Comparison of ENCODE assay signal across 7 cellular contexts in the genomic region with DNA sequence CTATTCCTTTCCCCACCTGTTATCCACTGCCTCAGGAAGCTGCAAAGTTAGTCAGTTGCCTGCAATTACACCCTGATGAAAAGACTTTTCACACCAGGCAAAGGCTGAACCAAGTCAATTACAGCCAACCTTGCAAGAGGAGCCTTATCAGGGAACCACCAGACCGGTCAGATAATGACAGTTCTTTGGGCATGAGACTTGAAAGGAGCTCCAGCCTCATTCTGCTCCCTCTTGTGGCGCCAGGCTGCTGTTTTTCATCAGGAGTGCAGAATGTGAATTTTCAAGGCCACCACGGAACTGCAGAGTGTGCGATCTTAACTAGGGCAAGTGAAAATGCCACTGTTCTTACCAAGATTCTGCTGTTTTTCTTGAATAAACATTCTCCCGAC. TPM values are rescaled to one million over a fixed set of nuclear protein-coding genes. Genes with fewer than 3 reads are reported as not detected.
DNase-seq lines count a peak whose midpoint lies in the region; ATAC-seq, FAIRE-seq and TF ChIP-seq lines count a peak whose summit lies in the region.

No MANE protein-coding gene starts in this region.

- no peak overlapping the region for H2AK5ac ChIP-seq in H1 (ENCODE audit: low read depth, low read length)

- H3K4me2 ChIP-seq in DOHH2 (ENCODE audit: low read length) = no peak overlapping the region
- no peak overlapping the region for H3K4me2 ChIP-seq in H1 (ENCODE audit: insufficient read depth in 1 of 2, low read depth in 2 of 2, low read length in 2 of 2)

- no peak overlapping the region for H3K4me3 ChIP-seq in DOHH2 (ENCODE audit: low read length)
- no peak overlapping the region for H3K4me3 ChIP-seq in H1 (ENCODE audit: extremely low read depth in 1 of 4, insufficient read depth in 2 of 4, low read depth in 3 of 4, low read length in 4 of 4)

- CTCF ChIA-PET in H1 (lab: Charles Lee; ENCODE audit: partially characterized antibody) = interaction anchor here (0.7 to 8.6 kb wide), 27 partner anchors 12 to 200 kb away, joined by 3 to 114 read pairs (median 5); partner anchors contain the start of genes BTBD17 and GPR142

- TF ChIP-seq EP300 in H1 (IDR thresholded peaks at IDR 0.05; ENCODE audit: borderline replicate concordance in 1 of 2, low read depth in 2 of 2, low read length in 2 of 2) = no peak

- DNase-seq in HuH-7.5 (ENCODE audit: low spot score) = peak; percentile 35
- peak; percentile 31 for DNase-seq in SKM-1 (lab: John Stamatoyannopoulos, UW; ENCODE audit: unreplicated experiment)
- DNase-seq in H1 (ENCODE audit: low read depth in 1 of 2, low spot score in 2 of 2) = peak; percentile 23 to 58
- peak; percentile 69 for DNase-seq in middle frontal gyrus (ENCODE audit: extremely low spot score, low spot score)

- H2BK15ac ChIP-seq in H1 (ENCODE audit: low read length) = no peak overlapping the region

- H3K4me1 ChIP-seq in DOHH2 (ENCODE audit: control insufficient read depth, low read length) (no peaks in the 10 kb centered on the region), H1 (replicated peaks in 1 of 4; ENCODE audit: control insufficient read depth in 3 of 4, insufficient read depth in 4 of 4, low read length in 3 of 4) (no peaks in the 10 kb centered on the region)

- FAIRE-seq in H1 (lab: Jason Lieb, UNC) = peak; percentile 66

- H4K20me1 ChIP-seq in DOHH2 (ENCODE audit: control insufficient read depth, insufficient read depth, low read depth, low read length) = no peaks in the 10 kb centered on the region
- no peaks in the 10 kb centered on the region for H4K20me1 ChIP-seq in H1 (replicated peaks in 1 of 2; ENCODE audit: control insufficient read depth in 1 of 2, insufficient read depth in 2 of 2, low read length in 2 of 2)

- H2AFZ ChIP-seq in H1 (ENCODE audit: low read length) = no peak overlapping the region

- ATAC-seq in GM18505 (IDR thresholded peaks at IDR 0.05; ENCODE audit: unreplicated experiment) = no peak
- no peak for ATAC-seq in HG02610 (IDR thresholded peaks at IDR 0.05; ENCODE audit: unreplicated experiment)

- H3K36me3 ChIP-seq in DOHH2 (ENCODE audit: control insufficient read depth, low read length) (no peaks in the 10 kb centered on the region), H1 (ENCODE audit: control insufficient read depth in 2 of 4, insufficient read depth in 4 of 4, low read length in 3 of 4) (no peaks in the 10 kb centered on the region)

- no peak for TF ChIP-seq POLR2A in H1 (IDR thresholded peaks at IDR 0.05; ENCODE audit: control extremely low read depth in 1 of 2, low read depth in 2 of 2, low read length in 2 of 2)
- no peak for TF ChIP-seq POLR2A in GM18505 (IDR thresholded peaks at IDR 0.05; ENCODE audit: borderline replicate concordance, extremely low read depth, insufficient read depth, insufficient read length)

- H3K23me2 ChIP-seq in H1 (ENCODE audit: low read depth, low read length) = no peaks in the 10 kb centered on the region

- no peaks in the 10 kb centered on the region for H3F3A ChIP-seq in DOHH2 (ENCODE audit: control insufficient read depth, insufficient read depth)

- no peak overlapping the region for H3K27ac ChIP-seq in DOHH2 (ENCODE audit: low read depth, low read length)
- no peak overlapping the region for H3K27ac ChIP-seq in H1 (ENCODE audit: low read depth, low read length)

- TF ChIP-seq RAD21 in H1 (IDR thresholded peaks at IDR 0.05 in 1 of 2, conservative IDR thresholded peaks at IDR 0.05 in 1 of 2; ENCODE audit: low read depth in 2 of 2, low read length in 2 of 2) = peak; percentile 43 to 70; a peak in 3 of 4 replicates

- H3K9ac ChIP-seq in H1 (replicated peaks in 1 of 4; ENCODE audit: extremely low read depth in 1 of 4, low read depth in 3 of 4, low read length in 3 of 4) = no peak overlapping the region

- no peaks in the 10 kb centered on the region for H3K9me2 ChIP-seq in DOHH2 (replicated peaks; ENCODE audit: control insufficient read depth, low read length)

- H2BK20ac ChIP-seq in H1 (ENCODE audit: low read length) = no peak overlapping the region

- no peak overlapping the region for H2BK5ac ChIP-seq in H1 (ENCODE audit: low read depth, low read length)

- no peak overlapping the region for H3K56ac ChIP-seq in H1 (replicated peaks; ENCODE audit: insufficient read length, low read depth, low read length)

- 36% methylated on average over 5 of the region's 5 CpGs; no CpG with 5 or more reads in 1 of the 2 experiments for WGBS in H1 (ENCODE audit: extremely low coverage in 1 of 2, insufficient coverage in 1 of 2, insufficient read length in 1 of 2, insufficient replicate concordance in 2 of 2, low coverage in 1 of 2, low lambda C conversion rate in 2 of 2, missing lambda C conversion rate in 1 of 2), 2 experiments

- H4K8ac ChIP-seq in H1 (ENCODE audit: extremely low read depth, insufficient read depth, low read length) = no peak overlapping the region

- H3K4ac ChIP-seq in H1 (replicated peaks; ENCODE audit: insufficient read length, low read depth, low read length) = no peak overlapping the region

- H3K79me1 ChIP-seq in H1 (ENCODE audit: low read depth, low read length) = no peaks in the 10 kb centered on the region

- H3K9me3 ChIP-seq in DOHH2 (ENCODE audit: control insufficient read depth, insufficient read depth, low read length) (no peaks in the 10 kb centered on the region), H1 (ENCODE audit: insufficient read depth in 2 of 2, low read depth in 1 of 2, low read length in 1 of 2) (no peaks in the 10 kb centered on the region)

- H4K5ac ChIP-seq in H1 (ENCODE audit: insufficient read length, low read depth, low read length) = no peak overlapping the region

- H3K14ac ChIP-seq in H1 (ENCODE audit: insufficient read length) = no peak overlapping the region

- TF ChIP-seq CTCF in DOHH2 (IDR thresholded peaks at IDR 0.05; ENCODE audit: low read depth, low read length, poor library complexity, severe bottlenecking) = peak; percentile 18
- peak; percentile 60 to 80 (median 76) for TF ChIP-seq CTCF in H1 (IDR thresholded peaks at IDR 0.05; ENCODE audit: control extremely low read depth in 1 of 3, insufficient read depth in 1 of 3, low read depth in 1 of 3, low read length in 3 of 3)

- no peak overlapping the region for H3K18ac ChIP-seq in H1 (ENCODE audit: extremely low read depth, low read length)

- H3K27me3 ChIP-seq in DOHH2 (ENCODE audit: control insufficient read depth, low read length) (peaks cover 4% of the 10 kb centered on the region; the same call in 1 of the 2 replicates), H1 (replicated peaks in 1 of 4; ENCODE audit: control insufficient read depth in 3 of 4, extremely low read depth in 1 of 4, insufficient read depth in 3 of 4, low read length in 3 of 4) (no peaks in the 10 kb centered on the region; a peak in 1 of 7 replicates)

- H4K91ac ChIP-seq in H1 (replicated peaks; ENCODE audit: insufficient read length, low read length) = no peak overlapping the region

- POLR2A ChIA-PET in H1 (lab: Charles Lee; ENCODE audit: partially characterized antibody) = interaction anchor here (1.1 to 1.5 kb wide), 5 partner anchors 12 to 92 kb away, joined by 3 to 5 read pairs (median 4); partner anchors contain the start of genes BTBD17 and TTYH2

- no peak overlapping the region for H2BK12ac ChIP-seq in H1 (ENCODE audit: low read depth, low read length)

- no peak overlapping the region for H2BK120ac ChIP-seq in H1 (replicated peaks; ENCODE audit: low read depth, low read length)

- H3K23ac ChIP-seq in H1 (ENCODE audit: insufficient read length) = no peak overlapping the region

- no peaks in the 10 kb centered on the region for H3K79me2 ChIP-seq in DOHH2 (ENCODE audit: control insufficient read depth, low read length)
- no peaks in the 10 kb centered on the region for H3K79me2 ChIP-seq in H1 (ENCODE audit: control insufficient read depth in 1 of 2, insufficient read depth in 2 of 2, low read length in 2 of 2)

TF ChIP-seq in H1, 55 proteins besides CTCF, POLR2A, EP300 and RAD21:
- 0 out of 4 replicates have a peak, but pooled peaks of 1 of the 2 experiments have one; percentile 42 for TF ChIP-seq SIN3A (conservative IDR thresholded peaks at IDR 0.05 in 1 of 2, IDR thresholded peaks at IDR 0.05 in 1 of 2; ENCODE audit: low read depth in 1 of 2, low read length in 2 of 2)
- no peak for TF ChIP-seq ZNF274 (IDR thresholded peaks at IDR 0.05; ENCODE audit: borderline replicate concordance, extremely low read depth, low read length)
- TF ChIP-seq CHD1 (IDR thresholded peaks at IDR 0.05; ENCODE audit: low read depth, low read length) = no peak
- no peak for TF ChIP-seq KDM1A (IDR thresholded peaks at IDR 0.05; ENCODE audit: borderline replicate concordance, low read length)
- TF ChIP-seq NANOG (IDR thresholded peaks at IDR 0.05; ENCODE audit: insufficient read depth, low read depth, low read length, poor library complexity, severe bottlenecking) = no peak
- TF ChIP-seq EGR1 (IDR thresholded peaks at IDR 0.05; ENCODE audit: borderline replicate concordance, low read depth, low read length) = no peak

RNA-seq across cellular contexts. Expression of gene DNAI2, which starts 22.5 kb away (rescaled TPM):
- total RNA-seq in H1 (2021; fragmentation: NEBNext Ultra II Directional; extraction: Animal tissue kit (Norgen Biotek cat#: 25700)) = 0.15 TPM in 1 of 2 replicates, not detected in the other
- polyA plus RNA-seq in H1 (2011; rRNA removed) = 0.08 and 0.24 TPM in 2 replicates
- 0.16 TPM for polyA plus RNA-seq in H1 (2011; cell fraction: cytosol; rRNA removed)
- 0.40 TPM for polyA plus RNA-seq in H1 (2011; cell fraction: nucleus; rRNA removed)
- 0.35 to 0.52 TPM in 2 of 4 replicates, not detected in the others for polyA plus RNA-seq in H1 (2012, experiment 1 of 2)
- polyA plus RNA-seq in H1 (2012, experiment 2 of 2) = not detected
- polyA plus RNA-seq in H1 (2013, experiment 1 of 2) = 0.10 TPM
- polyA plus RNA-seq in H1 (2013, experiment 2 of 2) = 0.06 TPM
- polyA minus RNA-seq in H1 (2011; rRNA and poly(A)+ RNA removed) = 0.22 TPM in 1 of 2 replicates, not detected in the other
- not detected for polyA minus RNA-seq in H1 (2011; cell fraction: cytosol; rRNA and poly(A)+ RNA removed)
- not detected for polyA minus RNA-seq in H1 (2011; cell fraction: nucleus; rRNA and poly(A)+ RNA removed)

RNA-seq across cellular contexts. Expression of gene KIF19, which starts 29.5 kb away (rescaled TPM):
- total RNA-seq in H1 (2021; fragmentation: NEBNext Ultra II Directional; extraction: Animal tissue kit (Norgen Biotek cat#: 25700)) = 0.36 and 0.52 TPM in 2 replicates
- polyA plus RNA-seq in H1 (2011; rRNA removed) = 0.77 and 1.4 TPM in 2 replicates
- 1.1 TPM for polyA plus RNA-seq in H1 (2011; cell fraction: cytosol; rRNA removed)
- polyA plus RNA-seq in H1 (2011; cell fraction: nucleus; rRNA removed) = 2.4 TPM
- 0.29 to 0.87 TPM (median 0.66 TPM) in 4 replicates for polyA plus RNA-seq in H1 (2012, experiment 1 of 2)
- 0.20 TPM for polyA plus RNA-seq in H1 (2012, experiment 2 of 2)
- 0.18 TPM for polyA plus RNA-seq in H1 (2013, experiment 1 of 2)
- polyA plus RNA-seq in H1 (2013, experiment 2 of 2) = 0.22 TPM
- 0.79 and 1.0 TPM in 2 replicates for polyA minus RNA-seq in H1 (2011; rRNA and poly(A)+ RNA removed)
- polyA minus RNA-seq in H1 (2011; cell fraction: cytosol; rRNA and poly(A)+ RNA removed) = 0.73 TPM
- polyA minus RNA-seq in H1 (2011; cell fraction: nucleus; rRNA and poly(A)+ RNA removed) = 1.7 TPM
